In the genomic region with DNA sequence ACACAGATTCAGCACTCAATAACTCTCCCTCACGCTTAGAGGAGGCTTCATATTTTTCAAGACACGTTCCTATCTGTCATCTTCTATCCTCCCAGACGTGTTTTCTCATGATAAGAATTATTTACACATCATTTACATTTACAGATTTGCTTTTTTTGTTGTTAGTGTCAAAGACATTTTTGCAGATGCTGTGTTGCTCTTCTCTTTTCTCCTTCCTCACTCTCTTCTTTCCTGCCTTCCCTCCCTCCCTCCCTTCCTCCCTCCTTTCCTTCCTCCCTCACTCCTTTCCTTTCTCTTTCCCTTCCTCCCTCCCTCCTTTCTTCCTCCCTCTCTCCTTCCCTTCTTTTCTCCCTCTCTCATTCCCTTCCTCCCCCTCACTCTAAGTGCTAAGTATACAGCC, we compare ENCODE assay signal across 34 cellular contexts.
"Had no signal": no experiment of that assay in that cellular context is flagged by ENCODE, and none has a peak within 500 bp of the region (broad histone marks: within the 10 kb centered on the region; RNA-seq: fewer than 3 reads in every experiment).

No MANE protein-coding gene starts in this region.

- H3K27ac ChIP-seq: adrenal gland, ascending aorta, body of pancreas, brain microvascular endothelial cell, breast epithelium, cardiac muscle cell had no signal

- FAIRE-seq: astrocyte, bronchial epithelial cell had no signal

- DNase-seq: activated effector memory CD4-positive, alpha-beta T cell treated with anti-CD3 and anti-CD28 coated beads, Interleukin-2, amount 50 U/mL, for 16 hours; activated effector memory CD4-positive, alpha-beta T cell treated with Interleukin-2 at 50 U/mL for 16 hours; activated gamma-delta T cell; activated gamma-delta T cell treated with Interleukin-2 at 50 U/mL for 16 hours; activated naive CD4-positive, alpha-beta T cell; activated naive CD4-positive, alpha-beta T cell treated with anti-CD3 and anti-CD28 coated beads for 36 hours; activated naive CD4-positive, alpha-beta T cell treated with anti-CD3 and anti-CD28 coated beads, Interleukin-2, amount 10 ng/mL, durations not matched to agents 7 days and 5 days; activated naive CD4-positive, alpha-beta T cell treated with anti-CD3 and anti-CD28 coated beads, Interleukin-2, amount 50 U/mL, for 16 hours; activated naive CD4-positive, alpha-beta T cell treated with Interleukin-2 at 50 U/mL for 16 hours; activated naive CD8-positive, alpha-beta T cell treated with anti-CD3 and anti-CD28 coated beads for 36 hours; activated naive CD8-positive, alpha-beta T cell treated with anti-CD3 and anti-CD28 coated beads, Interleukin-2, amount 10 ng/mL, durations not matched to agents 7 days and 5 days; activated naive CD8-positive, alpha-beta T cell treated with anti-CD3 and anti-CD28 coated beads, Interleukin-2, amount 50 U/mL, for 24 hours; activated T-cell treated with anti-CD3 and anti-CD28 coated beads, Interleukin-2, amount 50 U/mL, for 1 hour; activated T-cell treated with anti-CD3 and anti-CD28 coated beads, Interleukin-2, amount 50 U/mL, for 24 hours; activated T-cell treated with anti-CD3 and anti-CD28 coated beads, Interleukin-2, amount 50 U/mL, for 4 hours; activated T-cell treated with anti-CD3 and anti-CD28 coated beads, Interleukin-2, amount 50 U/mL, for 48 hours; activated T-cell treated with anti-CD3 and anti-CD28 coated beads, Interleukin-2, amount 50 U/mL, for 72 hours; adrenal gland; amniotic stem cell; amygdala; anterior cingulate cortex; aorta; body of pancreas; brain microvascular endothelial cell; caudate nucleus; central memory CD4-positive, alpha-beta T cell; cerebellar nuclear complex had no signal

- H3K27me3 ChIP-seq: adrenal gland, ascending aorta, body of pancreas, brain microvascular endothelial cell, cardiac muscle cell had no signal

- H3K4me1 ChIP-seq: adrenal gland, ascending aorta, body of pancreas, breast epithelium had no signal

- ATAC-seq: activated naive CD4-positive, alpha-beta T cell treated with anti-CD3 and anti-CD28 coated beads, Interleukin-2, amount 50 U/mL, for 72 hours; activated naive CD8-positive, alpha-beta T cell treated with anti-CD3 and anti-CD28 coated beads, Interleukin-2, amount 50 U/mL, for 24 hours; activated T-cell treated with anti-CD3 and anti-CD28 coated beads, Interleukin-2, amount 50 U/mL, for 4 hours; activated T-cell treated with anti-CD3 and anti-CD28 coated beads, Interleukin-2, amount 50 U/mL, for 72 hours; activated T-helper 17 cell treated with anti-CD3 and anti-CD28 coated beads, Interleukin-2, amount 50 U/mL, for 72 hours; body of pancreas had no signal

- H3K36me3 ChIP-seq: adrenal gland, ascending aorta, brain microvascular endothelial cell, breast epithelium, cardiac muscle cell had no signal

- H3K4me3 ChIP-seq: adrenal gland, ascending aorta, body of pancreas, breast epithelium, cardiac muscle cell had no signal

- H3K9me3 ChIP-seq: adrenal gland, ascending aorta, body of pancreas, breast epithelium had no signal
